In the genomic region with DNA sequence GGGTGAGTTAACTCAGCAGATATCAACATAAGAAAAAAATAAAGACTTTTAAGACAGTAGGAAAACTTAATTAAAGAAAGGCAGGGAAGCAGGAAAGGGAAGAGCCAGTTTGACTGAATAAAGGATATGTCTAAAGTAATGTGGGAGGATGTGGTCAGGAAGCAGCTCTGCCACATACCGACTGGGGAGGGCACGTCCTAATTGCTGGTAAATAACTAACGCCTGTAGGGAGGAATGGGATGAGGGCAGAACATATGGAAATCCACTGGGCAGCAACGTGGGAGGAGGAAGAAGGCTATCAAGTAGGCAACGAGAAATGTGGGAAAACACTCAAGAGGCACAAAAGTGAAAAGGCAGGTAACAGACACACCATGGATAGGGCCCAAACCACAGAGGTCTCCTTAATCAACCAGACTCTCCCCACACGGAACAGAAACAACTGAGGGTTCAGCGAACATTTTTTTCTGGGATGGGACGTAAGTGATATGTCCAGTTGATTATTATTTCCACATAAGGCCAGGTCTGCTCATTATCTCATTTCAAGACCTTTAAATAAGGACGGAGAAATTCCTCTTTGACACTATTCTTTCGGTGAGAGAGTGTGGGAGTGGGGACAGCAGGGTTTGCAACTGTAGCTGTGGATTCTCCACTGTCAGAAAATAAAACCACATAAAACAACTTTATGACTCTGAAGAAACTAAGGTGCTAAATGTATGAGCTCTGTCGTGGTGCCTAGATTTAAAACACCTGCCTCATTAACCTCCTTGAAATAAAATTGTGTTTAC, we compare ENCODE assay signal across 13 cellular contexts. TPM values are rescaled to one million over a fixed set of nuclear protein-coding genes. Genes with fewer than 3 reads are reported as not detected.
DNase-seq lines count a peak whose midpoint lies in the region; ATAC-seq, FAIRE-seq and TF ChIP-seq lines count a peak whose summit lies in the region.
"Had no signal": no experiment of that assay in that cellular context is flagged by ENCODE, and none has a peak within 500 bp of the region (broad histone marks: within the 10 kb centered on the region; RNA-seq: fewer than 3 reads in every experiment).

No MANE protein-coding gene starts in this region.

- intact Hi-C loops in HepG2 (cut with micrococcal nuclease; ENCODE audit: unreplicated experiment) (no loop called here), right lobe of liver (cut with DNase I) (no loop called here), ovary (cut with DNase I) (no loop called here), transverse colon (cut with DNase I; ENCODE audit: low total_unique reads) (no loop called here)

- H2AFZ ChIP-seq in HepG2 (ENCODE audit: low read length): no peak overlapping the region

- H3K27ac ChIP-seq in HepG2 (ENCODE audit: extremely low read length, insufficient read depth, low read length) (no peak overlapping the region), right lobe of liver (no peak overlapping the region), ovary (no peak overlapping the region), transverse colon (no peak overlapping the region)

- no peak overlapping the region for H3K9ac ChIP-seq in HepG2 (ENCODE audit: insufficient read depth, low read depth, low read length)

- no peaks in the 10 kb centered on the region for H3K27me3 ChIP-seq in HepG2 (ENCODE audit: control insufficient read depth in 1 of 2, insufficient read depth in 2 of 2, low read length in 2 of 2)
- H3K27me3 ChIP-seq in right lobe of liver: no peaks in the 10 kb centered on the region
- H3K27me3 ChIP-seq in ovary: no peaks in the 10 kb centered on the region
- H3K27me3 ChIP-seq in transverse colon: no peaks in the 10 kb centered on the region

- no peaks in the 10 kb centered on the region for H3K79me2 ChIP-seq in HepG2 (ENCODE audit: insufficient read depth, low read length)

- no TSS peak for BruUV-seq in HepG2 (replicated peaks; lab: Mats Ljungman, UMichigan)

- peaks cover 80% of the 10 kb centered on the region for H3K36me3 Mint-ChIP-seq in T-helper 2 cell treated with Interferon-gamma antibody and Interleukin-4, amounts not matched to agents 5 μg/mL and 100 μg/mL, for 36 hours (ENCODE audit: low read depth)

- H3K4me3 ChIP-seq in HepG2 (replicated peaks in 1 of 3; ENCODE audit: insufficient read depth in 1 of 3, low read depth in 2 of 3, low read length in 3 of 3): no peak overlapping the region
- no peak overlapping the region for H3K4me3 ChIP-seq in right lobe of liver
- no peak overlapping the region for H3K4me3 ChIP-seq in fibroblast of villous mesenchyme (ENCODE audit: low read depth, low read length)
- no peak overlapping the region for H3K4me3 ChIP-seq in ovary
- H3K4me3 ChIP-seq in transverse colon: no peak overlapping the region

- TF ChIP-seq EP300 in HepG2 (IDR thresholded peaks at IDR 0.05; ENCODE audit: low read depth in 2 of 2, low read length in 2 of 2) (no peak), HepG2 (CRISPR knock-in tag; IDR thresholded peaks at IDR 0.05; ENCODE audit: borderline replicate concordance) (no peak), ovary (IDR thresholded peaks at IDR 0.05) (no peak), transverse colon (IDR thresholded peaks at IDR 0.05; ENCODE audit: low read depth) (no peak)

- H3K4me2 ChIP-seq in HepG2 (ENCODE audit: low read depth, low read length): no peak overlapping the region

- in situ Hi-C loops in HepG2 (cut with HindIII; ENCODE audit: extremely low pct_ligation_motif_present, low pct_unique_long_range_greater_than_20kb) (no loop called here), transverse colon (cut with MboI; ENCODE audit: low pct_ligation_motif_present in 1 of 4, low pct_unique_long_range_greater_than_20kb in 1 of 4, low sequenced_read_pairs in 3 of 4) (no loop called here)

- H4K20me1 ChIP-seq in HepG2 (ENCODE audit: insufficient read depth, low read length): no peaks in the 10 kb centered on the region

- H3K9me3 ChIP-seq in HepG2 (ENCODE audit: low read length) (no peaks in the 10 kb centered on the region), right lobe of liver (no peaks in the 10 kb centered on the region), ovary (no peaks in the 10 kb centered on the region), transverse colon (no peaks in the 10 kb centered on the region)

- 95% methylated on average over 11 of the region's 11 CpGs for WGBS in HepG2 (ENCODE audit: low lambda C conversion rate)
- WGBS in right lobe of liver (ENCODE audit: insufficient coverage, low coverage, low lambda C conversion rate, missing lambda C conversion rate): 50% methylated on average over 10 of the region's 11 CpGs
- WGBS in ovary, 3 donors: 27 to 44% (median 40%) methylated on average over 11 of the region's 11 CpGs
- WGBS in transverse colon (ENCODE audit: low coverage in 1 of 2), 2 donors: 70 to 71% methylated on average over 11 of the region's 11 CpGs

- H3K4me3 Mint-ChIP-seq in T-helper 2 cell treated with Interferon-gamma antibody and Interleukin-4, amounts not matched to agents 5 μg/mL and 100 μg/mL, for 36 hours: peak overlapping the region; percentile 58
- H3K4me3 Mint-ChIP-seq: type B pancreatic cell had no signal

- TF ChIP-seq POLR2A in HepG2 (IDR thresholded peaks at IDR 0.05; ENCODE audit: insufficient read depth in 1 of 2, low read depth in 2 of 2, low read length in 2 of 2) (no peak), right lobe of liver (IDR thresholded peaks at IDR 0.05) (no peak), ovary (IDR thresholded peaks at IDR 0.05) (no peak), transverse colon (IDR thresholded peaks at IDR 0.05) (no peak)

- no peak for ATAC-seq in HepG2
- no peak for ATAC-seq in right lobe of liver
- ATAC-seq in GM18498 (IDR thresholded peaks at IDR 0.05; ENCODE audit: unreplicated experiment): no peak
- ATAC-seq: PC-3, right cardiac atrium had no signal

- H3K9me3 Mint-ChIP-seq in T-helper 2 cell treated with Interferon-gamma antibody and Interleukin-4, amounts not matched to agents 5 μg/mL and 100 μg/mL, for 36 hours: no peaks in the 10 kb centered on the region
- H3K9me3 Mint-ChIP-seq: type B pancreatic cell had no signal

- POLR2A ChIA-PET in HepG2 (lab: Yijun Ruan, JAX): no interaction called here

- DNase-seq in HepG2 (ENCODE audit: low spot score) (no peak), right lobe of liver (no peak), fibroblast of villous mesenchyme (ENCODE audit: low read depth) (peak; percentile 72), ovary (no peak), transverse colon (no peak), dedifferentiated amniotic fluid mesenchymal stem cell (ENCODE audit: extremely low spot score) (no peak)
- no peak for DNase-seq in T-helper 2 cell treated with Interferon-gamma antibody and Interleukin-4, amounts not matched to agents 5 μg/mL and 100 μg/mL, for 36 hours (ENCODE audit: low spot score)
- DNase-seq: effector memory CD4-positive, alpha-beta T cell; right cardiac atrium had no signal

- H3K27me3 Mint-ChIP-seq in T-helper 2 cell treated with Interferon-gamma antibody and Interleukin-4, amounts not matched to agents 5 μg/mL and 100 μg/mL, for 36 hours (ENCODE audit: low read depth): no peaks in the 10 kb centered on the region
- H3K27me3 Mint-ChIP-seq: type B pancreatic cell had no signal

- TF ChIP-seq RAD21 in HepG2 (CRISPR knock-in tag; IDR thresholded peaks at IDR 0.05): no peak

- CTCF ChIA-PET in HepG2 (lab: Yijun Ruan, JAX; ENCODE audit: low intra/inter-chr PET ratio, low total read pairs): no interaction called here

- no peaks in the 10 kb centered on the region for H3K4me1 ChIP-seq in HepG2 (ENCODE audit: insufficient read depth, low read length)
- no peaks in the 10 kb centered on the region for H3K4me1 ChIP-seq in right lobe of liver
- no peaks in the 10 kb centered on the region for H3K4me1 ChIP-seq in ovary (ENCODE audit: insufficient read depth)
- H3K4me1 ChIP-seq in transverse colon: no peaks in the 10 kb centered on the region

- peaks cover 27% of the 10 kb centered on the region for H3K4me1 Mint-ChIP-seq in T-helper 2 cell treated with Interferon-gamma antibody and Interleukin-4, amounts not matched to agents 5 μg/mL and 100 μg/mL, for 36 hours (ENCODE audit: low read depth)

- peaks cover 32 to 93% of the 10 kb centered on the region in 2 experiments for H3K36me3 ChIP-seq in HepG2 (replicated peaks in 1 of 2; ENCODE audit: control insufficient read depth in 1 of 2, insufficient read depth in 2 of 2, low read length in 2 of 2)
- peaks cover 5 to 86% (median 45%) of the 10 kb centered on the region in 4 donors for H3K36me3 ChIP-seq in right lobe of liver
- H3K36me3 ChIP-seq in ovary: no peaks in the 10 kb centered on the region
- peaks cover 0 to 74% (median 32%) of the 10 kb centered on the region in 4 donors for H3K36me3 ChIP-seq in transverse colon

- TF ChIP-seq CTCF in HepG2 (CRISPR knock-in tag; IDR thresholded peaks at IDR 0.05) (no peak), right lobe of liver (IDR thresholded peaks at IDR 0.05) (no peak), fibroblast of villous mesenchyme (IDR thresholded peaks at IDR 0.05; ENCODE audit: insufficient read depth, low read depth, low read length) (no peak), ovary (IDR thresholded peaks at IDR 0.05) (no peak), transverse colon (IDR thresholded peaks at IDR 0.05) (no peak)

- H3K27ac Mint-ChIP-seq in T-helper 2 cell treated with Interferon-gamma antibody and Interleukin-4, amounts not matched to agents 5 μg/mL and 100 μg/mL, for 36 hours: peak overlapping the region; percentile 80
- H3K27ac Mint-ChIP-seq: type B pancreatic cell had no signal

- FAIRE-seq in HepG2 (lab: Jason Lieb, UNC): no peak
- FAIRE-seq: TTC549 had no signal

RNA-seq across cellular contexts. Expression of a gene that starts 17.1 kb away (rescaled TPM):
- total RNA-seq in HepG2 (2016; rRNA removed; fragmentation: Illumina TruSeq; extraction: Trizol) (185 and 277 TPM in 2 replicates), right lobe of liver (10 to 100 TPM; 31.8 to 64.9 (median 40.6) TPM), fibroblast of villous mesenchyme (377 and 457 TPM in 2 replicates), ovary (100 to 1,000 TPM in 1 of 7 donors, 10 to 100 TPM in 6; 44.4 to 281 (median 64.8) TPM), transverse colon (10 to 100 TPM; 25.4 to 70.7 (median 48.0) TPM)
- 84.7 and 106 TPM in 2 replicates for total RNA-seq in HepG2 (2016; cell fraction: cytosol; rRNA removed; fragmentation: Illumina TruSeq; extraction: Trizol; ENCODE audit: low read depth)
- 179 and 271 TPM in 2 replicates for total RNA-seq in HepG2 (2016; cell fraction: insoluble cytoplasmic fraction; rRNA removed; fragmentation: Illumina TruSeq; extraction: Trizol)
- 78.5 and 86.4 TPM in 2 replicates for total RNA-seq in HepG2 (2016; cell fraction: membrane; rRNA removed; fragmentation: Illumina TruSeq; extraction: Trizol)
- total RNA-seq in HepG2 (2016; cell fraction: nucleus; rRNA removed; fragmentation: Illumina TruSeq; extraction: Trizol): 163 and 177 TPM in 2 replicates
- polyA plus RNA-seq in HepG2 (2011; rRNA removed) (55.9 and 58.6 TPM in 2 replicates), ovary (10 to 100 TPM; 16.0 to 55.8 TPM)
- polyA plus RNA-seq in HepG2 (2011; cell fraction: cytosol; rRNA removed): 29.6 and 45.6 TPM in 2 replicates
- 139 and 184 TPM in 2 replicates for polyA plus RNA-seq in HepG2 (2011; cell fraction: nucleus; rRNA removed)
- 119 and 136 TPM in 2 replicates for polyA plus RNA-seq in HepG2 (2012)
- polyA plus RNA-seq in HepG2 (2016; cell fraction: cytosol; fragmentation: Illumina TruSeq; extraction: Trizol; ENCODE audit: low read depth): 6.9 and 7.5 TPM in 2 replicates
- polyA plus RNA-seq in HepG2 (2016; cell fraction: insoluble cytoplasmic fraction; fragmentation: Illumina TruSeq; extraction: Trizol; ENCODE audit: low read depth): 143 and 151 TPM in 2 replicates
- polyA plus RNA-seq in HepG2 (2016; cell fraction: membrane; fragmentation: Illumina TruSeq; extraction: Trizol; ENCODE audit: low read depth): 15.1 and 17.8 TPM in 2 replicates
- 120 and 132 TPM in 2 replicates for polyA plus RNA-seq in HepG2 (2016; cell fraction: nucleus; fragmentation: Illumina TruSeq; extraction: Trizol; ENCODE audit: insufficient read depth, low read depth)
- polyA minus RNA-seq in HepG2 (2011; rRNA and poly(A)+ RNA removed; ENCODE audit: low replicate concordance): 84.4 and 109 TPM in 2 replicates
- 94.4 and 128 TPM in 2 replicates for polyA minus RNA-seq in HepG2 (2011; cell fraction: cytosol; rRNA and poly(A)+ RNA removed)
- 274 and 399 TPM in 2 replicates for polyA minus RNA-seq in HepG2 (2011; cell fraction: nucleus; rRNA and poly(A)+ RNA removed)

RNA-seq across cellular contexts. Expression of a gene that starts 48.7 kb away (rescaled TPM):
- 35.4 and 36.3 TPM in 2 replicates for total RNA-seq in HepG2 (2016; rRNA removed; fragmentation: Illumina TruSeq; extraction: Trizol)
- total RNA-seq in HepG2 (2016; cell fraction: cytosol; rRNA removed; fragmentation: Illumina TruSeq; extraction: Trizol; ENCODE audit: low read depth): 19.9 and 24.9 TPM in 2 replicates
- 33.5 and 36.8 TPM in 2 replicates for total RNA-seq in HepG2 (2016; cell fraction: insoluble cytoplasmic fraction; rRNA removed; fragmentation: Illumina TruSeq; extraction: Trizol)
- 14.0 and 17.4 TPM in 2 replicates for total RNA-seq in HepG2 (2016; cell fraction: membrane; rRNA removed; fragmentation: Illumina TruSeq; extraction: Trizol)
- 59.6 and 61.3 TPM in 2 replicates for total RNA-seq in HepG2 (2016; cell fraction: nucleus; rRNA removed; fragmentation: Illumina TruSeq; extraction: Trizol)
- polyA plus RNA-seq in HepG2 (2011; rRNA removed): 11.3 and 12.8 TPM in 2 replicates
- 3.3 and 4.5 TPM in 2 replicates for polyA plus RNA-seq in HepG2 (2011; cell fraction: cytosol; rRNA removed)
- 27.5 and 32.9 TPM in 2 replicates for polyA plus RNA-seq in HepG2 (2011; cell fraction: nucleus; rRNA removed)
- 17.8 and 22.1 TPM in 2 replicates for polyA plus RNA-seq in HepG2 (2012)
- 1.8 and 1.9 TPM in 2 replicates for polyA plus RNA-seq in HepG2 (2016; cell fraction: cytosol; fragmentation: Illumina TruSeq; extraction: Trizol; ENCODE audit: low read depth)
- polyA plus RNA-seq in HepG2 (2016; cell fraction: insoluble cytoplasmic fraction; fragmentation: Illumina TruSeq; extraction: Trizol; ENCODE audit: low read depth): 34.7 and 35.4 TPM in 2 replicates
- polyA plus RNA-seq in HepG2 (2016; cell fraction: membrane; fragmentation: Illumina TruSeq; extraction: Trizol; ENCODE audit: low read depth): 4.0 and 4.1 TPM in 2 replicates
- 104 and 110 TPM in 2 replicates for polyA plus RNA-seq in HepG2 (2016; cell fraction: nucleus; fragmentation: Illumina TruSeq; extraction: Trizol; ENCODE audit: insufficient read depth, low read depth)
- 9.2 and 37.1 TPM in 2 replicates for polyA minus RNA-seq in HepG2 (2011; rRNA and poly(A)+ RNA removed; ENCODE audit: low replicate concordance)
- polyA minus RNA-seq in HepG2 (2011; cell fraction: cytosol; rRNA and poly(A)+ RNA removed): 6.8 and 10.6 TPM in 2 replicates
- polyA minus RNA-seq in HepG2 (2011; cell fraction: nucleus; rRNA and poly(A)+ RNA removed): 71.3 and 97.8 TPM in 2 replicates
- total RNA-seq in right lobe of liver: 10 to 100 TPM in 5 of 6 experiments, 1 to 10 TPM in 1; 8.9 to 25.9 (median 15.9) TPM
- total RNA-seq in fibroblast of villous mesenchyme: 24.2 and 25.4 TPM in 2 replicates
- 10 to 100 TPM; 19.2 to 35.4 (median 28.8) TPM for total RNA-seq in ovary
- 10 to 100 TPM; 17.1 to 29.4 TPM for polyA plus RNA-seq in ovary
- total RNA-seq in transverse colon: 10 to 100 TPM; 17.6 to 86.2 (median 24.3) TPM

RNA-seq across cellular contexts. Expression of a gene that starts 49.3 kb away (rescaled TPM):
- total RNA-seq in HepG2 (2016; rRNA removed; fragmentation: Illumina TruSeq; extraction: Trizol) (11.0 and 11.4 TPM in 2 replicates), right lobe of liver (1 to 10 TPM; 1.0 to 3.7 (median 1.5) TPM), fibroblast of villous mesenchyme (2.2 and 2.6 TPM in 2 replicates), ovary (1 to 10 TPM; 3.9 to 9.5 (median 5.8) TPM), transverse colon (1 to 10 TPM in 3 of 4 donors, under 1 TPM in 1; 0.37 to 7.1 (median 3.2) TPM)
- 2.3 and 3.3 TPM in 2 replicates for total RNA-seq in HepG2 (2016; cell fraction: cytosol; rRNA removed; fragmentation: Illumina TruSeq; extraction: Trizol; ENCODE audit: low read depth)
- 9.2 and 12.7 TPM in 2 replicates for total RNA-seq in HepG2 (2016; cell fraction: insoluble cytoplasmic fraction; rRNA removed; fragmentation: Illumina TruSeq; extraction: Trizol)
- 6.4 and 7.6 TPM in 2 replicates for total RNA-seq in HepG2 (2016; cell fraction: membrane; rRNA removed; fragmentation: Illumina TruSeq; extraction: Trizol)
- 14.0 and 16.0 TPM in 2 replicates for total RNA-seq in HepG2 (2016; cell fraction: nucleus; rRNA removed; fragmentation: Illumina TruSeq; extraction: Trizol)
- polyA plus RNA-seq in HepG2 (2011; rRNA removed) (1.2 and 2.0 TPM in 2 replicates), ovary (1 to 10 TPM; 1.4 to 5.9 TPM)
- polyA plus RNA-seq in HepG2 (2011; cell fraction: cytosol; rRNA removed): 0.59 and 0.67 TPM in 2 replicates
- polyA plus RNA-seq in HepG2 (2011; cell fraction: nucleus; rRNA removed): 0.63 and 0.69 TPM in 2 replicates
- 2.4 and 3.9 TPM in 2 replicates for polyA plus RNA-seq in HepG2 (2012)
- polyA plus RNA-seq in HepG2 (2016; cell fraction: cytosol; fragmentation: Illumina TruSeq; extraction: Trizol; ENCODE audit: low read depth): 3.7 and 4.4 TPM in 2 replicates
- 9.4 and 13.3 TPM in 2 replicates for polyA plus RNA-seq in HepG2 (2016; cell fraction: insoluble cytoplasmic fraction; fragmentation: Illumina TruSeq; extraction: Trizol; ENCODE audit: low read depth)
- 5.5 and 5.6 TPM in 2 replicates for polyA plus RNA-seq in HepG2 (2016; cell fraction: membrane; fragmentation: Illumina TruSeq; extraction: Trizol; ENCODE audit: low read depth)
- polyA plus RNA-seq in HepG2 (2016; cell fraction: nucleus; fragmentation: Illumina TruSeq; extraction: Trizol; ENCODE audit: insufficient read depth, low read depth): 3.7 and 5.9 TPM in 2 replicates
- 1.3 and 4.8 TPM in 2 replicates for polyA minus RNA-seq in HepG2 (2011; rRNA and poly(A)+ RNA removed; ENCODE audit: low replicate concordance)
- 0.79 and 1.3 TPM in 2 replicates for polyA minus RNA-seq in HepG2 (2011; cell fraction: cytosol; rRNA and poly(A)+ RNA removed)
- 5.2 and 6.4 TPM in 2 replicates for polyA minus RNA-seq in HepG2 (2011; cell fraction: nucleus; rRNA and poly(A)+ RNA removed)
